In the genomic region with DNA sequence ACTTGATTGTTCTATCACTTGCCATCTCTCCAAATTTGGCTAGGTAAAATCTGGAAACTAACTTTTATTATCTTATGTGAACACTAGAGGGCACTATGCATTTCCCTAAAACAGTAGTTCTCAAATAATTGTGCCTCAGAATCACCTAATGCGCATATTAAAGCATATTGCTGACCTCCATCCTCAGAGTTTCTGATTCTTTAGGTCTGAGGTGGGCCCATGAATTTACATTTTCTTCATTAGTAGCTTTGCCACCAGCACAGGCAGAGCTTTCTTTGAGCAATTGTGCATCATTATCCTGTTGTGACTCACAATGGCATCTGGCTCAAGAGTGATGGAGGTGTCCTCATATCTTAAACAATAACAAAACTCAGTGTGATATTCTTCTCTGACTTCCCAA, we compare ENCODE assay signal across 9 cellular contexts. TPM values are rescaled to one million over a fixed set of nuclear protein-coding genes. Genes with fewer than 3 reads are reported as not detected.
DNase-seq lines count a peak whose midpoint lies in the region; ATAC-seq and TF ChIP-seq lines count a peak whose summit lies in the region.
"Had no signal": no experiment of that assay in that cellular context is flagged by ENCODE, and none has a peak within 500 bp of the region (broad histone marks: within the 10 kb centered on the region; RNA-seq: fewer than 3 reads in every experiment).

No MANE protein-coding gene starts in this region.

- H2BK120ac ChIP-seq in mesenchymal stem cell (ENCODE audit: low read depth, low read length) = no peak overlapping the region

- no peak overlapping the region for H3K23ac ChIP-seq in mesenchymal stem cell (ENCODE audit: low read length in 2 of 2)

- no peak overlapping the region for H2AFZ ChIP-seq in mesenchymal stem cell (ENCODE audit: low read depth, low read length)

- no peaks in the 10 kb centered on the region for H3K79me1 ChIP-seq in mesenchymal stem cell (replicated peaks; ENCODE audit: low read length, poor library complexity, severe bottlenecking)

- H3K36me3 ChIP-seq in ascending aorta (no peaks in the 10 kb centered on the region), mesenchymal stem cell (ENCODE audit: control insufficient read depth in 1 of 2, insufficient read depth in 2 of 2, low read depth in 1 of 2, low read length in 2 of 2) (no peaks in the 10 kb centered on the region)

- H4K91ac ChIP-seq in mesenchymal stem cell (ENCODE audit: low read length) = no peak overlapping the region

- H3K9me3 ChIP-seq in ascending aorta (no peaks in the 10 kb centered on the region), mesenchymal stem cell (ENCODE audit: control insufficient read depth, low read length) (no peaks in the 10 kb centered on the region)

- peak; percentile 50 for DNase-seq in SIG-M5 treated with dmso at 0.1 percent for 504 hours (lab: John Stamatoyannopoulos, UW; ENCODE audit: unreplicated experiment)
- no peak for DNase-seq in SIG-M5 (lab: John Stamatoyannopoulos, UW)
- DNase-seq in M059J (ENCODE audit: low read depth) = peak; percentile 6
- DNase-seq in ascending aorta (ENCODE audit: low spot score in 2 of 2) = no peak
- peak; percentile 31 for DNase-seq in mesenchymal stem cell
- DNase-seq in T-helper 1 cell = no peak
- no peak for DNase-seq in GF-D8 (lab: John Stamatoyannopoulos, UW)

- WGBS in mesenchymal stem cell = 54% methylated on average over 1 of the region's 1 CpG

- ATAC-seq in GM19455 (IDR thresholded peaks at IDR 0.05; ENCODE audit: unreplicated experiment) = no peak

- H2BK12ac ChIP-seq in mesenchymal stem cell (ENCODE audit: low read length in 2 of 2) = no peak overlapping the region

- no peak overlapping the region for H3K27ac ChIP-seq in ascending aorta
- H3K27ac ChIP-seq in mesenchymal stem cell (ENCODE audit: low read length, poor library complexity, severe bottlenecking) = no peak overlapping the region

- H2BK15ac ChIP-seq in mesenchymal stem cell (ENCODE audit: low read depth, poor library complexity, severe bottlenecking) = no peak overlapping the region

- peak in 2 of 3 experiments; percentile 31 to 34 for TF ChIP-seq CTCF in ascending aorta (IDR thresholded peaks at IDR 0.05)

- H3K4me1 ChIP-seq in ascending aorta (no peaks in the 10 kb centered on the region), mesenchymal stem cell (ENCODE audit: control insufficient read depth, insufficient read depth, low read depth, low read length) (no peaks in the 10 kb centered on the region)

- no peak overlapping the region for H3K14ac ChIP-seq in mesenchymal stem cell (ENCODE audit: low read length in 2 of 2)

- no peak overlapping the region for H3K18ac ChIP-seq in mesenchymal stem cell (ENCODE audit: low read depth in 1 of 2, low read length in 2 of 2)

- H3K4ac ChIP-seq in mesenchymal stem cell (ENCODE audit: low read depth in 1 of 2, low read length in 2 of 2) = no peak overlapping the region

- no peaks in the 10 kb centered on the region for H3K27me3 ChIP-seq in ascending aorta
- no peaks in the 10 kb centered on the region for H3K27me3 ChIP-seq in mesenchymal stem cell (ENCODE audit: control insufficient read depth in 1 of 2, insufficient read depth in 1 of 2, low read length in 2 of 2)

- no peak overlapping the region for H3K4me3 ChIP-seq in ascending aorta
- no peak overlapping the region for H3K4me3 ChIP-seq in mesenchymal stem cell (ENCODE audit: insufficient read depth in 1 of 2, low read depth in 1 of 2, low read length in 2 of 2)

- no peak overlapping the region for H2BK5ac ChIP-seq in mesenchymal stem cell (ENCODE audit: low read depth, low read length, poor library complexity, severe bottlenecking)

- H3K4me2 ChIP-seq in mesenchymal stem cell (ENCODE audit: low read length, poor library complexity, severe bottlenecking) = no peak overlapping the region

- no peak overlapping the region for H2AK5ac ChIP-seq in mesenchymal stem cell (ENCODE audit: low read length, severe bottlenecking)

- intact Hi-C loops in ascending aorta (cut with DNase I) = no loop called here

- no peak overlapping the region for H4K8ac ChIP-seq in mesenchymal stem cell (ENCODE audit: low read length)

- no peak overlapping the region for H3K9ac ChIP-seq in mesenchymal stem cell (ENCODE audit: low read length)

RNA-seq across cellular contexts. Expression of gene BCHE, which starts 17.5 kb away (rescaled TPM):
- 4.0 and 8.0 TPM in 2 replicates for total RNA-seq in M059J (2014; rRNA removed; shearing (Covaris generic))
- not detected for total RNA-seq in ascending aorta
- 10.4 TPM for polyA plus RNA-seq in mesenchymal stem cell (2013, experiment 1 of 2)
- polyA plus RNA-seq in mesenchymal stem cell (2013, experiment 2 of 2) = 12.9 TPM
- total RNA-seq: activated CD8-positive, alpha-beta memory T cell treated with anti-CD3 and anti-CD28 coated beads for 36 hours had no signal

Comparison
In these comparisons a context has a peak if more than half of its experiments do, and no peak if none do; other contexts are left out.
1. DNase-seq: peak in SIG-M5 treated with dmso at 0.1 percent for 504 hours (single experiment), M059J (single experiment) and mesenchymal stem cell (single experiment); none in SIG-M5 (single experiment), ascending aorta (0 of 2), T-helper 1 cell (0 of 5) and GF-D8 (single experiment).